ENCODE assay signal across 9 cellular contexts in the genomic region with DNA sequence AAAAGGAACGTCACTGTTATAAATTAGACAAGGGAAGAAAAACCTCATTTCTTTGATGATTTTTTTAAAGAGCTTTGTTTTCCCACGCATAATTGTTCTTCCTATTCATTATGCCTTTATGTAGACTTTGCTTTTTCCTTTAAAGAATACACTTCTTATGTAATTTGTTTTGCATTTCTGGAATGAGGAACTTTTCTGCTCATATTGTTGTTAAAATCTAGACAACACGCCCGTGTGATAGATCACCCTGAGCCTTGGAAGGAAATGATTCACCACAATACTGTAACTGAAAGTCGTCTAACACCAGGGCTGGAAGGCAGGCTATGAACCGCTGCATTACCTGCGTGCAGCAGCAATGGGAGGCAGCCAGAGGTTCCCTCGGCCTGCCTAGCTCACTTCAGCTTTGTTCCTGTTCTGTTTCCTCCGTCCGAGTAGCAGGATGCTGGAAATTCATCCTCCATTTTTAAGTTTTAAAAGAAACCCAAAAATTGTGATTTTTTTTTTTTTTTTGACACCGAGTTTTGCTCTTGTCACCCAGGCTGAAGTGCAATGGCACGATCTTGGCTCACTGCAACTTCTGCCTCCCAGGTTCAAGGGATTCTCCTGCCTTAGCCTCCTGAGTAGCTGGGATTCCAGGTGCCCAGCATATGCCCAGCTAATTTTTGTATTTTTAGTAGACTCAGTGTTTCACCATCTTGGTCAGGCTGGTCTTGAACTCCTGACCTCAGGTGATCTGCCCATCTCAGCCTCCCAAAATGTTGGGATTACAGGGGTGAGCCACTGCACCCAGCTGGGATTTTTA. TPM values are rescaled to one million over a fixed set of nuclear protein-coding genes. Genes with fewer than 3 reads are reported as not detected.
A peak's percentile ranks its signal among the peaks of the same experiment; 100 is the strongest.
DNase-seq lines count a peak whose midpoint lies in the region; ATAC-seq, FAIRE-seq and TF ChIP-seq lines count a peak whose summit lies in the region.
"Had no signal": no experiment of that assay in that cellular context is flagged by ENCODE, and none has a peak within 500 bp of the region (broad histone marks: within the 10 kb centered on the region; RNA-seq: fewer than 3 reads in every experiment).

No MANE protein-coding gene starts in this region.

- H4K20me1 ChIP-seq in SU-DHL-6 (ENCODE audit: low read depth, low read length) (no peaks in the 10 kb centered on the region), keratinocyte (ENCODE audit: control insufficient read depth, extremely low read depth, insufficient read depth, low read length) (no peaks in the 10 kb centered on the region)

- H3K9me2 ChIP-seq in SU-DHL-6 (replicated peaks; ENCODE audit: insufficient read depth, low read length): no peaks in the 10 kb centered on the region

- H3F3A ChIP-seq in SU-DHL-6 (ENCODE audit: insufficient read depth): no peaks in the 10 kb centered on the region; the same call in 1 of the 2 replicates

- peaks cover 16% of the 10 kb centered on the region for H3K4me1 ChIP-seq in keratinocyte (ENCODE audit: control insufficient read depth, extremely low read depth, insufficient read depth, low read length)

- peaks cover 41% of the 10 kb centered on the region for H3K4me1 Mint-ChIP-seq in activated naive CD8-positive, alpha-beta T cell treated with anti-CD3 and anti-CD28 coated beads, Interleukin-2, amount 50 U/mL, for 24 hours

- TF ChIP-seq CTCF in SU-DHL-6 (IDR thresholded peaks at IDR 0.05; ENCODE audit: insufficient read depth, low read length, poor library complexity, severe bottlenecking): no peak
- TF ChIP-seq CTCF in keratinocyte (optimal IDR thresholded peaks at IDR 0.05 in 1 of 3, IDR thresholded peaks at IDR 0.05 in 1 of 3, conservative IDR thresholded peaks at IDR 0.05 in 1 of 3; ENCODE audit: extremely low read depth in 1 of 3, insufficient read depth in 2 of 3, low read length in 3 of 3): no peak

- peak overlapping the region; percentile 95 for H3K27ac Mint-ChIP-seq in activated naive CD8-positive, alpha-beta T cell treated with anti-CD3 and anti-CD28 coated beads, Interleukin-2, amount 50 U/mL, for 24 hours

- peak; percentile 98 for ATAC-seq in HG03354 (IDR thresholded peaks at IDR 0.05; ENCODE audit: poor library complexity, severe bottlenecking, unreplicated experiment)
- ATAC-seq in activated naive CD8-positive, alpha-beta T cell treated with anti-CD3 and anti-CD28 coated beads, Interleukin-2, amount 50 U/mL, for 24 hours: peak; percentile 94

- no peaks in the 10 kb centered on the region for H3K27me3 Mint-ChIP-seq in activated naive CD8-positive, alpha-beta T cell treated with anti-CD3 and anti-CD28 coated beads, Interleukin-2, amount 50 U/mL, for 24 hours

- no peaks in the 10 kb centered on the region for H3K9me3 ChIP-seq in SU-DHL-6 (ENCODE audit: insufficient read depth, low read length)
- H3K9me3 ChIP-seq in keratinocyte (ENCODE audit: control insufficient read depth, low read depth, low read length): no peaks in the 10 kb centered on the region

- H3K9me1 ChIP-seq in keratinocyte (ENCODE audit: control insufficient read depth, extremely low read depth, insufficient read depth, low read length): no peaks in the 10 kb centered on the region

- H3K79me2 ChIP-seq in SU-DHL-6 (ENCODE audit: insufficient read depth, low read length) (no peaks in the 10 kb centered on the region), keratinocyte (ENCODE audit: control insufficient read depth, insufficient read depth, low read length) (no peaks in the 10 kb centered on the region)

- peak; percentile 46 for TF ChIP-seq POLR2A in GM19099 (IDR thresholded peaks at IDR 0.05; ENCODE audit: extremely low read depth, insufficient read length, low read depth)

- peak overlapping the region; percentile 60 for H2AFZ ChIP-seq in SU-DHL-6 (ENCODE audit: low read depth, low read length, severe bottlenecking)
- peak overlapping the region; percentile 46 for H2AFZ ChIP-seq in keratinocyte (ENCODE audit: control insufficient read depth, low read length)

- H3K4me2 ChIP-seq in SU-DHL-6 (ENCODE audit: low read depth, low read length, poor library complexity, severe bottlenecking): peak overlapping the region; percentile 46
- H3K4me2 ChIP-seq in keratinocyte (ENCODE audit: control insufficient read depth, extremely low read depth, insufficient read depth, low read depth, low read length): peak overlapping the region; percentile 63

- dilution Hi-C loops in keratinocyte (cut with MboI; ENCODE audit: extremely low pct_ligation_motif_present, low sequenced_read_pairs): no loop called here

- FAIRE-seq in keratinocyte (lab: Jason Lieb, UNC): peak; percentile 53

- no peaks in the 10 kb centered on the region for H3K9me3 Mint-ChIP-seq in activated naive CD8-positive, alpha-beta T cell treated with anti-CD3 and anti-CD28 coated beads, Interleukin-2, amount 50 U/mL, for 24 hours

- DNase-seq in A172 (ENCODE audit: low spot score) (peak; percentile 87), keratinocyte (ENCODE audit: low read depth, low spot score) (no peak), NCI-H1105 treated with DMSO at 0.1 percent for 48 hours (lab: John Stamatoyannopoulos, UW) (no peak)
- DNase-seq in activated naive CD8-positive, alpha-beta T cell treated with anti-CD3 and anti-CD28 coated beads, Interleukin-2, amount 50 U/mL, for 24 hours: peak; percentile 56
- peak; percentile 47 for DNase-seq in stimulated activated CD4-positive, alpha-beta T cell treated with anti-CD3 and anti-CD28 coated beads, Interleukin-2, amount 100 ng/mL, for 4 hours (ENCODE audit: low read depth)

- H3K4me3 ChIP-seq in SU-DHL-6 (ENCODE audit: insufficient read depth, low read length, poor library complexity, severe bottlenecking) (no peak overlapping the region), keratinocyte (ENCODE audit: control insufficient read depth in 2 of 3, extremely low read depth in 1 of 3, insufficient read depth in 2 of 3, low read depth in 1 of 3, low read length in 3 of 3) (peak overlapping the region in 2 of 3 experiments; percentile 7 to 36)

- H3K36me3 ChIP-seq in SU-DHL-6 (ENCODE audit: low read length): no peaks in the 10 kb centered on the region
- H3K36me3 ChIP-seq in keratinocyte (ENCODE audit: control insufficient read depth in 2 of 2, extremely low read depth in 1 of 2, insufficient read depth in 2 of 2, low read length in 2 of 2): no peaks in the 10 kb centered on the region

- no peaks in the 10 kb centered on the region for H3K36me3 Mint-ChIP-seq in activated naive CD8-positive, alpha-beta T cell treated with anti-CD3 and anti-CD28 coated beads, Interleukin-2, amount 50 U/mL, for 24 hours (ENCODE audit: low read depth)

- no peaks in the 10 kb centered on the region for H3K27me3 ChIP-seq in SU-DHL-6 (ENCODE audit: low read length)
- H3K27me3 ChIP-seq in keratinocyte (ENCODE audit: control insufficient read depth, extremely low read depth, insufficient read depth, low read length): no peaks in the 10 kb centered on the region

- H3K9ac ChIP-seq in SU-DHL-6 (ENCODE audit: low read length) (peak overlapping the region; percentile 10; the same call in 1 of the 2 replicates), keratinocyte (ENCODE audit: control insufficient read depth, extremely low read depth, insufficient read depth, low read length) (peak overlapping the region; percentile 45)

- H3K4me3 Mint-ChIP-seq in activated naive CD8-positive, alpha-beta T cell treated with anti-CD3 and anti-CD28 coated beads, Interleukin-2, amount 50 U/mL, for 24 hours: peak overlapping the region; percentile 68

- H3K27ac ChIP-seq in SU-DHL-6 (ENCODE audit: low read depth, low read length): 0 out of 2 replicates have a peak overlapping the region, but pooled peaks have one; percentile 2
- H3K27ac ChIP-seq in keratinocyte (ENCODE audit: control insufficient read depth, insufficient read depth, low read length): peak overlapping the region; percentile 76
- H3K27ac ChIP-seq: C4-2B had no signal

RNA-seq across cellular contexts. Expression of gene ZNF217, which starts 49.6 kb away (rescaled TPM):
- 33.2 and 38.3 TPM in 2 replicates for total RNA-seq in A172 (2014; rRNA removed; shearing (Covaris generic))
- 16.9 to 19.1 TPM (median 17.3 TPM) in 3 replicates for polyA plus RNA-seq in keratinocyte
- polyA plus RNA-seq in keratinocyte (2011; ENCODE audit: low read depth): 13.1 TPM
- polyA plus RNA-seq in keratinocyte (2011; cell fraction: cytosol; rRNA removed): 7.4 and 10.7 TPM in 2 replicates
- 25.3 and 32.5 TPM in 2 replicates for polyA plus RNA-seq in keratinocyte (2011; cell fraction: nucleus; rRNA removed)
- 23.6 and 26.4 TPM in 2 replicates for polyA plus RNA-seq in keratinocyte (2012; ENCODE audit: low replicate concordance)
- polyA minus RNA-seq in keratinocyte: 33.8 to 58.6 TPM (median 48.4 TPM) in 3 replicates
- 14.0 TPM for polyA minus RNA-seq in keratinocyte (2011; cell fraction: cytosol; rRNA and poly(A)+ RNA removed)
- 53.1 and 94.6 TPM in 2 replicates for polyA minus RNA-seq in keratinocyte (2011; cell fraction: nucleus; rRNA and poly(A)+ RNA removed)

Comparison
In these comparisons a context has a peak if more than half of its experiments do, and no peak if none do; other contexts are left out.
1. DNase-seq: peak in A172 (single experiment), activated naive CD8-positive, alpha-beta T cell treated with anti-CD3 and anti-CD28 coated beads, Interleukin-2, amount 50 U/mL, for 24 hours (single experiment) and stimulated activated CD4-positive, alpha-beta T cell treated with anti-CD3 and anti-CD28 coated beads, Interleukin-2, amount 100 ng/mL, for 4 hours (single experiment); none in keratinocyte (single experiment) and NCI-H1105 treated with DMSO at 0.1 percent for 48 hours (single experiment).